1 cellular context compared by ENCODE assay signal in the genomic region with DNA sequence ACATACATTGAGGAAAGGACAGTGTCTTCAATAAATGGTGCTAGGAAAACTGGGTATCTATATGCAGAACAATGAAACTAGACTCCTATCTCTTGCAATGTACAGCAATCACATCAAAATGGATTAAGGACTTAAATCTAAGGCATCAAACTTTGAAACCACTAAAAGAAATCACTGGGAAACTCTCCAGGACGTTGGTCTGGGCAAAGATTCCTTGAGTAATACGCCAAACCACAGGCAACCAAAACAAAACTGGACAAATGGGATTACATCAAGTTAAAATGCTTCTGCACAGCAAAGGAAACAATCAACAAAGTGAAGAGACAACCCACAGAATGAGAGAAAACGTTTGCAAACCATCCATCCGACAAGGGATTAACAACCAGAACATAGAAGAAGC.
TF ChIP-seq lines count a peak whose summit lies in the region.

No MANE protein-coding gene starts in this region.

TF ChIP-seq in HepG2, 621 proteins besides CTCF, POLR2A, EP300 and RAD21:
- TF ChIP-seq ZNF34 (CRISPR knock-in tag; IDR thresholded peaks at IDR 0.05; ENCODE audit: borderline replicate concordance) (no peak), ADNP (CRISPR knock-in tag; IDR thresholded peaks at IDR 0.05) (no peak), GLI4 (CRISPR knock-in tag; IDR thresholded peaks at IDR 0.05; ENCODE audit: borderline replicate concordance) (no peak), ZMAT3 (CRISPR knock-in tag; conservative IDR thresholded peaks at IDR 0.05) (no peak), HIVEP1 (CRISPR knock-in tag; IDR thresholded peaks at IDR 0.05) (no peak), ZNF883 (CRISPR knock-in tag; IDR thresholded peaks at IDR 0.05; ENCODE audit: not compliant biosample characterization) (no peak), NFE2L1 (CRISPR knock-in tag; IDR thresholded peaks at IDR 0.05; ENCODE audit: borderline replicate concordance) (no peak), SPEN (CRISPR knock-in tag; IDR thresholded peaks at IDR 0.05; ENCODE audit: low read depth) (no peak), ZMYM2 (CRISPR knock-in tag; IDR thresholded peaks at IDR 0.05) (no peak)
- TF ChIP-seq, protein P1, sequence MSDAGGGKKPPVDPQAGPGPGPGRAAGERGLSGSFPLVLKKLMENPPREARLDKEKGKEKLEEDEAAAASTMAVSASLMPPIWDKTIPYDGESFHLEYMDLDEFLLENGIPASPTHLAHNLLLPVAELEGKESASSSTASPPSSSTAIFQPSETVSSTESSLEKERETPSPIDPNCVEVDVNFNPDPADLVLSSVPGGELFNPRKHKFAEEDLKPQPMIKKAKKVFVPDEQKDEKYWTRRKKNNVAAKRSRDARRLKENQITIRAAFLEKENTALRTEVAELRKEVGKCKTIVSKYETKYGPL (CRISPR knock-in tag; IDR thresholded peaks at IDR 0.05): no peak
- TF ChIP-seq, protein P2, sequence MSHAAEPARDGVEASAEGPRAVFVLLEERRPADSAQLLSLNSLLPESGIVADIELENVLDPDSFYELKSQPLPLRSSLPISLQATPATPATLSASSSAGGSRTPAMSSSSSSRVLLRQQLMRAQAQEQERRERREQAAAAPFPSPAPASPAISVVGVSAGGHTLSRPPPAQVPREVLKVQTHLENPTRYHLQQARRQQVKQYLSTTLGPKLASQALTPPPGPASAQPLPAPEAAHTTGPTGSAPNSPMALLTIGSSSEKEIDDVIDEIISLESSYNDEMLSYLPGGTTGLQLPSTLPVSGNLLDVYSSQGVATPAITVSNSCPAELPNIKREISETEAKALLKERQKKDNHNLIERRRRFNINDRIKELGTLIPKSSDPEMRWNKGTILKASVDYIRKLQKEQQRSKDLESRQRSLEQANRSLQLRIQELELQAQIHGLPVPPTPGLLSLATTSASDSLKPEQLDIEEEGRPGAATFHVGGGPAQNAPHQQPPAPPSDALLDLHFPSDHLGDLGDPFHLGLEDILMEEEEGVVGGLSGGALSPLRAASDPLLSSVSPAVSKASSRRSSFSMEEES (CRISPR knock-in tag; IDR thresholded peaks at IDR 0.05): no peak
- TF ChIP-seq, protein P3, sequence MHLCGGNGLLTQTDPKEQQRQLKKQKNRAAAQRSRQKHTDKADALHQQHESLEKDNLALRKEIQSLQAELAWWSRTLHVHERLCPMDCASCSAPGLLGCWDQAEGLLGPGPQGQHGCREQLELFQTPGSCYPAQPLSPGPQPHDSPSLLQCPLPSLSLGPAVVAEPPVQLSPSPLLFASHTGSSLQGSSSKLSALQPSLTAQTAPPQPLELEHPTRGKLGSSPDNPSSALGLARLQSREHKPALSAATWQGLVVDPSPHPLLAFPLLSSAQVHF (CRISPR knock-in tag; IDR thresholded peaks at IDR 0.05): no peak
- TF ChIP-seq, protein P4, sequence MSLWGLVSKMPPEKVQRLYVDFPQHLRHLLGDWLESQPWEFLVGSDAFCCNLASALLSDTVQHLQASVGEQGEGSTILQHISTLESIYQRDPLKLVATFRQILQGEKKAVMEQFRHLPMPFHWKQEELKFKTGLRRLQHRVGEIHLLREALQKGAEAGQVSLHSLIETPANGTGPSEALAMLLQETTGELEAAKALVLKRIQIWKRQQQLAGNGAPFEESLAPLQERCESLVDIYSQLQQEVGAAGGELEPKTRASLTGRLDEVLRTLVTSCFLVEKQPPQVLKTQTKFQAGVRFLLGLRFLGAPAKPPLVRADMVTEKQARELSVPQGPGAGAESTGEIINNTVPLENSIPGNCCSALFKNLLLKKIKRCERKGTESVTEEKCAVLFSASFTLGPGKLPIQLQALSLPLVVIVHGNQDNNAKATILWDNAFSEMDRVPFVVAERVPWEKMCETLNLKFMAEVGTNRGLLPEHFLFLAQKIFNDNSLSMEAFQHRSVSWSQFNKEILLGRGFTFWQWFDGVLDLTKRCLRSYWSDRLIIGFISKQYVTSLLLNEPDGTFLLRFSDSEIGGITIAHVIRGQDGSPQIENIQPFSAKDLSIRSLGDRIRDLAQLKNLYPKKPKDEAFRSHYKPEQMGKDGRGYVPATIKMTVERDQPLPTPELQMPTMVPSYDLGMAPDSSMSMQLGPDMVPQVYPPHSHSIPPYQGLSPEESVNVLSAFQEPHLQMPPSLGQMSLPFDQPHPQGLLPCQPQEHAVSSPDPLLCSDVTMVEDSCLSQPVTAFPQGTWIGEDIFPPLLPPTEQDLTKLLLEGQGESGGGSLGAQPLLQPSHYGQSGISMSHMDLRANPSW (CRISPR knock-in tag; IDR thresholded peaks at IDR 0.05; ENCODE audit: borderline replicate concordance): no peak
